Comparison of ENCODE assay signal across 38 cellular contexts in genomic region chr5:121867403-121867802, GRCh38. TPM values are rescaled to one million over a fixed set of nuclear protein-coding genes. Genes with fewer than 3 reads are reported as not detected.
"Had no signal": no experiment of that assay in that cellular context is flagged by ENCODE, and none has a peak within 500 bp of the region (broad histone marks: within the 10 kb centered on the region; RNA-seq: fewer than 3 reads in every experiment).

No MANE protein-coding gene starts in this region.

- FAIRE-seq: bronchial epithelial cell, RCC 7860 had no signal

- H3K27me3 Mint-ChIP-seq: activated CD4-positive, alpha-beta T cell treated with anti-CD3 and anti-CD28 coated beads, Interleukin-2, amount 10 ng/mL, durations not matched to agents 7 days and 5 days; activated naive CD4-positive, alpha-beta T cell treated with anti-CD3 and anti-CD28 coated beads, Interleukin-2, amount 10 ng/mL, durations not matched to agents 7 days and 5 days; brain had no signal

- H3K4me2 ChIP-seq: KMS-11, PC-9 had no signal

- H2AFZ ChIP-seq: PC-9 had no signal

- H3K4me3 ChIP-seq: PC-9, SJCRH30, SK-N-MC had no signal

- H3K36me3 Mint-ChIP-seq: activated naive CD4-positive, alpha-beta T cell treated with anti-CD3 and anti-CD28 coated beads, Interleukin-2, amount 10 ng/mL, durations not matched to agents 7 days and 5 days; activated naive CD8-positive, alpha-beta T cell; brain had no signal

- H3K4me3 Mint-ChIP-seq: activated CD4-positive, alpha-beta T cell treated with anti-CD3 and anti-CD28 coated beads for 36 hours; activated CD4-positive, alpha-beta T cell treated with anti-CD3 and anti-CD28 coated beads, Interleukin-2, amount 10 ng/mL, durations not matched to agents 7 days and 5 days; activated CD8-positive, alpha-beta T cell treated with anti-CD3 and anti-CD28 coated beads, Interleukin-2, amount 10 ng/mL, durations not matched to agents 7 days and 5 days; activated naive CD4-positive, alpha-beta T cell treated with anti-CD3 and anti-CD28 coated beads, Interleukin-2, amount 10 ng/mL, durations not matched to agents 7 days and 5 days; activated naive CD8-positive, alpha-beta T cell; activated naive CD8-positive, alpha-beta T cell treated with anti-CD3 and anti-CD28 coated beads, Interleukin-2, amount 50 U/mL, for 24 hours; activated T-cell treated with anti-CD3 and anti-CD28 coated beads, Interleukin-2, amount 50 U/mL, for 4 hours; brain had no signal

- H3K9ac ChIP-seq: KMS-11 had no signal

- DNase-seq: activated CD4-positive, alpha-beta T cell treated with anti-CD3 and anti-CD28 coated beads for 36 hours; activated CD4-positive, alpha-beta T cell treated with anti-CD3 and anti-CD28 coated beads, Interleukin-2, amount 10 ng/mL, durations not matched to agents 7 days and 5 days; activated CD4-positive, alpha-beta T cell treated with anti-CD3 and anti-CD28 coated beads, Interleukin-2, amount 50 U/mL, for 48 hours; activated CD8-positive, alpha-beta T cell treated with anti-CD3 and anti-CD28 coated beads, Interleukin-2, amount 10 ng/mL, durations not matched to agents 7 days and 5 days; activated effector memory CD4-positive, alpha-beta T cell treated with Interleukin-2 at 50 U/mL for 16 hours; activated naive CD4-positive, alpha-beta T cell treated with anti-CD3 and anti-CD28 coated beads, Interleukin-2, amount 10 ng/mL, durations not matched to agents 7 days and 5 days; activated naive CD8-positive, alpha-beta T cell treated with anti-CD3 and anti-CD28 coated beads, Interleukin-2, amount 50 U/mL, for 24 hours; activated T-cell treated with anti-CD3 and anti-CD28 coated beads for 4 hours; activated T-cell treated with anti-CD3 and anti-CD28 coated beads, Interleukin-2, amount 50 U/mL, for 4 hours; anterior cingulate cortex; caudate nucleus; MM.1S; MV-4-11; NCI-H1092; NCI-H1436 treated with DMSO at 0.1 percent for 48 hours; NCI-H1694 treated with DMSO at 0.1 percent for 48 hours; NCI-H2029; NCI-H2107; NCI-H2171; NCI-H510A; NCI-H526; NCI-H748 treated with DMSO at 0.1 percent for 48 hours; PC-9; SHP77; SJCRH30; T1000 had no signal

- ATAC-seq: activated CD4-positive, alpha-beta T cell treated with anti-CD3 and anti-CD28 coated beads for 36 hours; activated CD4-positive, CD25-positive, alpha-beta regulatory T cell treated with anti-CD3 and anti-CD28 coated beads, Interleukin-2, amount 50 U/mL, for 24 hours; activated CD8-positive, alpha-beta T cell treated with anti-CD3 and anti-CD28 coated beads, Interleukin-2, amount 10 ng/mL, durations not matched to agents 7 days and 5 days; activated naive CD8-positive, alpha-beta T cell treated with anti-CD3 and anti-CD28 coated beads, Interleukin-2, amount 50 U/mL, for 24 hours; activated T-cell treated with anti-CD3 and anti-CD28 coated beads, Interleukin-2, amount 50 U/mL, for 4 hours had no signal

- H3K4me1 Mint-ChIP-seq: activated CD4-positive, alpha-beta T cell treated with anti-CD3 and anti-CD28 coated beads for 36 hours; activated CD4-positive, alpha-beta T cell treated with anti-CD3 and anti-CD28 coated beads, Interleukin-2, amount 10 ng/mL, durations not matched to agents 7 days and 5 days; activated naive CD4-positive, alpha-beta T cell treated with anti-CD3 and anti-CD28 coated beads, Interleukin-2, amount 10 ng/mL, durations not matched to agents 7 days and 5 days; activated naive CD8-positive, alpha-beta T cell treated with anti-CD3 and anti-CD28 coated beads, Interleukin-2, amount 50 U/mL, for 24 hours; brain had no signal

- H3K4me1 ChIP-seq: SJCRH30 had no signal

- H3K9me3 Mint-ChIP-seq: activated CD4-positive, alpha-beta T cell treated with anti-CD3 and anti-CD28 coated beads, Interleukin-2, amount 10 ng/mL, durations not matched to agents 7 days and 5 days; activated naive CD4-positive, alpha-beta T cell treated with anti-CD3 and anti-CD28 coated beads, Interleukin-2, amount 10 ng/mL, durations not matched to agents 7 days and 5 days; activated naive CD8-positive, alpha-beta T cell treated with anti-CD3 and anti-CD28 coated beads, Interleukin-2, amount 50 U/mL, for 24 hours; activated T-cell treated with anti-CD3 and anti-CD28 coated beads, Interleukin-2, amount 50 U/mL, for 4 hours had no signal

- H3K27ac ChIP-seq: KMS-11, PC-9, RWPE1, SJCRH30, SK-N-MC had no signal

- H3K36me3 ChIP-seq: SJCRH30 had no signal

- H3K9me3 ChIP-seq: SJCRH30 had no signal

- H3K27ac Mint-ChIP-seq: activated CD4-positive, alpha-beta T cell treated with anti-CD3 and anti-CD28 coated beads for 36 hours; activated CD4-positive, alpha-beta T cell treated with anti-CD3 and anti-CD28 coated beads, Interleukin-2, amount 10 ng/mL, durations not matched to agents 7 days and 5 days; activated CD8-positive, alpha-beta T cell treated with anti-CD3 and anti-CD28 coated beads, Interleukin-2, amount 10 ng/mL, durations not matched to agents 7 days and 5 days; activated naive CD4-positive, alpha-beta T cell treated with anti-CD3 and anti-CD28 coated beads, Interleukin-2, amount 10 ng/mL, durations not matched to agents 7 days and 5 days; activated naive CD8-positive, alpha-beta T cell; activated naive CD8-positive, alpha-beta T cell treated with anti-CD3 and anti-CD28 coated beads, Interleukin-2, amount 50 U/mL, for 24 hours; brain had no signal

RNA-seq across cellular contexts. Expression of gene FTMT, which starts 15.7 kb away (rescaled TPM):
- total RNA-seq: activated CD4-positive, alpha-beta T cell treated with anti-CD3 and anti-CD28 coated beads for 36 hours; activated CD4-positive, alpha-beta T cell treated with anti-CD3 and anti-CD28 coated beads, Interleukin-2, amount 10 ng/mL, durations not matched to agents 7 days and 5 days; activated CD8-positive, alpha-beta T cell treated with anti-CD3 and anti-CD28 coated beads, Interleukin-2, amount 10 ng/mL, durations not matched to agents 7 days and 5 days; activated T-cell treated with anti-CD3 and anti-CD28 coated beads, Interleukin-2, amount 50 U/mL, for 4 hours; bronchial epithelial cell; LHCN-M2; OCI-LY7; PC-9; SJCRH30; T-helper 1 cell treated with Interleukin-12 subunit alpha and Interleukin-12 subunit beta and Interleukin-4 antibody, amounts not matched to agents 30 ng/mL and 1 ng/mL, for 36 hours; T-helper 2 cell treated with Interferon-gamma antibody and Interleukin-4, amounts not matched to agents 100 ng/mL and 5 ng/mL, for 36 hours had no signal
